Comparison of ENCODE assay signal across 19 cellular contexts in genomic region chr18:39913790-39914366, GRCh38.
"Had no signal": no experiment of that assay in that cellular context is flagged by ENCODE, and none has a peak within 500 bp of the region (broad histone marks: within the 10 kb centered on the region; RNA-seq: fewer than 3 reads in every experiment).

No MANE protein-coding gene starts in this region.

- H3K27ac Mint-ChIP-seq: dendritic cell treated with granulocyte-macrophage colony-stimulating factor and Interleukin-4, amounts not matched to agents 40 ng/mL and 50 ng/mL, for 4 days; natural killer cell; stimulated activated naive B cell treated with anti-CD40 and anti-IgM and Interleukin-4, amounts not matched to agents 10 μg/mL and 1 μg/mL and 100 μg/mL, for 72 hours had no signal

- H3K27me3 ChIP-seq: heart right ventricle, right atrium auricular region, sigmoid colon, stomach, transverse colon had no signal

- H3K4me1 Mint-ChIP-seq: natural killer cell; stimulated activated naive B cell treated with anti-CD40 and anti-IgM and Interleukin-4, amounts not matched to agents 10 μg/mL and 1 μg/mL and 100 μg/mL, for 72 hours had no signal

- H2AFZ ChIP-seq: parathyroid adenoma had no signal

- H3K9me3 ChIP-seq: prostate gland, thoracic aorta had no signal

- H3K79me2 ChIP-seq: parathyroid adenoma had no signal

- ATAC-seq: heart right ventricle; left lobe of liver; natural killer cell; stimulated activated naive B cell treated with anti-CD40 and anti-IgM and Interleukin-4, amounts not matched to agents 10 μg/mL and 1 μg/mL and 100 μg/mL, for 72 hours had no signal

- H3K27ac ChIP-seq: heart right ventricle, parathyroid adenoma, prostate gland, right atrium auricular region, sigmoid colon, skin epidermis, stomach, thoracic aorta, transverse colon had no signal

- H3K4me3 Mint-ChIP-seq: dendritic cell treated with granulocyte-macrophage colony-stimulating factor and Interleukin-4, amounts not matched to agents 40 ng/mL and 50 ng/mL, for 4 days; natural killer cell; stimulated activated naive B cell treated with anti-CD40 and anti-IgM and Interleukin-4, amounts not matched to agents 10 μg/mL and 1 μg/mL and 100 μg/mL, for 72 hours had no signal

- H3K9ac ChIP-seq: parathyroid adenoma had no signal

- DNase-seq: cerebellar nuclear complex; erythroblast; heart right ventricle; natural killer cell; occipital lobe; sigmoid colon; stimulated activated CD4-positive, alpha-beta T cell treated with anti-CD3 and anti-CD28 coated beads, Interleukin-2, amount 100 ng/mL, for 24 hours; stimulated activated CD4-positive, alpha-beta T cell treated with anti-CD3 and anti-CD28 coated beads, Interleukin-4, amount 100 ng/mL, for 4 hours; stimulated activated naive B cell treated with anti-CD40 and anti-IgM and Interleukin-4, amounts not matched to agents 10 μg/mL and 1 μg/mL and 100 μg/mL, for 72 hours; stomach; substantia nigra; transverse colon had no signal

- H3K4me3 ChIP-seq: heart right ventricle, prostate gland, right atrium auricular region, sigmoid colon, skin epidermis, stomach, thoracic aorta, transverse colon had no signal

- H3K27me3 Mint-ChIP-seq: dendritic cell treated with granulocyte-macrophage colony-stimulating factor and Interleukin-4, amounts not matched to agents 40 ng/mL and 50 ng/mL, for 4 days; stimulated activated naive B cell treated with anti-CD40 and anti-IgM and Interleukin-4, amounts not matched to agents 10 μg/mL and 1 μg/mL and 100 μg/mL, for 72 hours had no signal

- H3K36me3 ChIP-seq: heart right ventricle, prostate gland, right atrium auricular region, sigmoid colon, stomach, thoracic aorta, transverse colon had no signal

- H3K4me1 ChIP-seq: heart right ventricle, parathyroid adenoma, prostate gland, right atrium auricular region, sigmoid colon, stomach, transverse colon had no signal

- H3K36me3 Mint-ChIP-seq: stimulated activated naive B cell treated with anti-CD40 and anti-IgM and Interleukin-4, amounts not matched to agents 10 μg/mL and 1 μg/mL and 100 μg/mL, for 72 hours had no signal
